24 cellular contexts compared by ENCODE assay signal in genomic region chr17:31323551-31323950, GRCh38. TPM values are rescaled to one million over a fixed set of nuclear protein-coding genes. Genes with fewer than 3 reads are reported as not detected.
DNase-seq lines count a peak whose midpoint lies in the region; ATAC-seq and TF ChIP-seq lines count a peak whose summit lies in the region.
"Had no signal": no experiment of that assay in that cellular context is flagged by ENCODE, and none has a peak within 500 bp of the region (broad histone marks: within the 10 kb centered on the region; RNA-seq: fewer than 3 reads in every experiment).

No MANE protein-coding gene starts in this region.

- no peak overlapping the region for H4K5ac ChIP-seq in IMR-90 (ENCODE audit: low read depth, low read length)

- H3K4me1 Mint-ChIP-seq in activated CD8-positive, alpha-beta memory T cell treated with anti-CD3 and anti-CD28 coated beads, Interleukin-2, amount 10 ng/mL, durations not matched to agents 7 days and 5 days, result peaks cover 25% of the 10 kb centered on the region
- H3K4me1 Mint-ChIP-seq in activated T-helper 2 cell treated with anti-CD3 and anti-CD28 coated beads, Interferon-gamma antibody, Interleukin-2, Interleukin-4, amounts not matched to agents 10 μg/mL and 5 μg/mL and 100 μg/mL, durations not matched to agents 14 hours and 24 hours and 36 hours (ENCODE audit: low read depth), result peaks cover 30% of the 10 kb centered on the region
- H3K4me1 Mint-ChIP-seq in naive thymus-derived CD8-positive, alpha-beta T cell, result peaks cover 9 to 27% (median 22%) of the 10 kb centered on the region in 4 donors

- no peak overlapping the region for H3K23ac ChIP-seq in IMR-90 (ENCODE audit: low read depth, low read length)

- H2BK5ac ChIP-seq in IMR-90 (ENCODE audit: low read depth, low read length, poor library complexity, severe bottlenecking), result no peak overlapping the region

- in situ Hi-C loops in IMR-90 (cut with MboI; ENCODE audit: low sequenced_read_pairs), result no loop called here

- H3K9me1 ChIP-seq in IMR-90 (ENCODE audit: insufficient read depth, low read length), result peaks cover 4% of the 10 kb centered on the region

- DNase-seq in activated CD8-positive, alpha-beta memory T cell treated with anti-CD3 and anti-CD28 coated beads, Interleukin-2, amount 10 ng/mL, durations not matched to agents 7 days and 5 days, result no peak
- DNase-seq in activated CD8-positive, alpha-beta memory T cell treated with anti-CD3 and anti-CD28 coated beads for 24 hours, result no peak
- DNase-seq in IMR-90, result no peak
- no peak for DNase-seq in activated T-helper 2 cell treated with anti-CD3 and anti-CD28 coated beads, Interferon-gamma antibody, Interleukin-2, Interleukin-4, amounts not matched to agents 10 μg/mL and 5 μg/mL and 100 μg/mL, durations not matched to agents 14 hours and 24 hours and 36 hours (ENCODE audit: low spot score)
- no peak for DNase-seq in naive thymus-derived CD8-positive, alpha-beta T cell
- no peak for DNase-seq in COLO668 (lab: John Stamatoyannopoulos, UW; ENCODE audit: unreplicated experiment)
- no peak for DNase-seq in KG1 (lab: John Stamatoyannopoulos, UW)
- DNase-seq: activated gamma-delta T cell; effector memory CD4-positive, alpha-beta T cell; head of caudate nucleus; Karpas-422; left ventricle myocardium inferior; mucosa of descending colon; NCI-H1092; NCI-H2029 treated with DMSO at 0.1 percent for 48 hours; nucleus accumbens; spleen; stimulated activated CD8-positive, alpha-beta memory T cell treated with anti-CD3 and anti-CD28 coated beads, Interleukin-4, amount 100 ng/mL, for 48 hours; testis had no signal

- peak overlapping the region; percentile 10; the same call in 1 of the 3 replicates for H2BK15ac ChIP-seq in IMR-90 (ENCODE audit: low read depth, low read length)

- no peak overlapping the region for H3K4me3 ChIP-seq in IMR-90 (ENCODE audit: insufficient read depth, low read depth, low read length)
- H3K4me3 ChIP-seq: left ventricle myocardium inferior, mucosa of descending colon, spleen, testis had no signal

- H3K9me3 Mint-ChIP-seq in activated CD8-positive, alpha-beta memory T cell treated with anti-CD3 and anti-CD28 coated beads, Interleukin-2, amount 10 ng/mL, durations not matched to agents 7 days and 5 days (ENCODE audit: low read depth), result no peaks in the 10 kb centered on the region
- H3K9me3 Mint-ChIP-seq in activated T-helper 2 cell treated with anti-CD3 and anti-CD28 coated beads, Interferon-gamma antibody, Interleukin-2, Interleukin-4, amounts not matched to agents 10 μg/mL and 5 μg/mL and 100 μg/mL, durations not matched to agents 14 hours and 24 hours and 36 hours, result no peaks in the 10 kb centered on the region
- H3K9me3 Mint-ChIP-seq in naive thymus-derived CD8-positive, alpha-beta T cell, result no peaks in the 10 kb centered on the region

- H3K27me3 Mint-ChIP-seq in activated CD8-positive, alpha-beta memory T cell treated with anti-CD3 and anti-CD28 coated beads, Interleukin-2, amount 10 ng/mL, durations not matched to agents 7 days and 5 days, result no peaks in the 10 kb centered on the region
- no peaks in the 10 kb centered on the region for H3K27me3 Mint-ChIP-seq in activated T-helper 2 cell treated with anti-CD3 and anti-CD28 coated beads, Interferon-gamma antibody, Interleukin-2, Interleukin-4, amounts not matched to agents 10 μg/mL and 5 μg/mL and 100 μg/mL, durations not matched to agents 14 hours and 24 hours and 36 hours (ENCODE audit: low read depth)
- H3K27me3 Mint-ChIP-seq in naive thymus-derived CD8-positive, alpha-beta T cell, result no peaks in the 10 kb centered on the region

- H3K27ac ChIP-seq in IMR-90 (ENCODE audit: insufficient read depth, low read length), result no peak overlapping the region
- H3K27ac ChIP-seq: left ventricle myocardium inferior, RWPE1, testis had no signal

- no peak overlapping the region for H2AK9ac ChIP-seq in IMR-90 (replicated peaks; ENCODE audit: low read depth, low read length, poor library complexity)

- peaks cover 12% of the 10 kb centered on the region for H3K36me3 ChIP-seq in IMR-90 (ENCODE audit: control insufficient read depth, insufficient read depth, low read length)

- no peaks in the 10 kb centered on the region for H3K9me3 ChIP-seq in IMR-90 (ENCODE audit: control insufficient read depth, insufficient read depth, low read length)
- H3K9me3 ChIP-seq: left ventricle myocardium inferior, mucosa of descending colon, spleen, testis had no signal

- no peak for TF ChIP-seq RAD21 in IMR-90 (IDR thresholded peaks at IDR 0.05; ENCODE audit: low read length)

- H2AFZ ChIP-seq in IMR-90 (replicated peaks; ENCODE audit: low read length, poor library complexity), result no peak overlapping the region

- no peak overlapping the region for H2BK120ac ChIP-seq in IMR-90 (ENCODE audit: low read depth, low read length)

- no peak overlapping the region; a peak in 1 of 4 replicates for H4K8ac ChIP-seq in IMR-90 (ENCODE audit: low read depth in 2 of 2, low read length in 2 of 2)

- no peak overlapping the region for H3K18ac ChIP-seq in IMR-90 (ENCODE audit: low read depth, low read length)

- no peaks in the 10 kb centered on the region for H3K27me3 ChIP-seq in IMR-90 (ENCODE audit: control insufficient read depth, insufficient read depth, low read length)
- H3K27me3 ChIP-seq: spleen, testis had no signal

- H3K4me3 Mint-ChIP-seq in activated CD8-positive, alpha-beta memory T cell treated with anti-CD3 and anti-CD28 coated beads, Interleukin-2, amount 10 ng/mL, durations not matched to agents 7 days and 5 days, result no peak overlapping the region
- no peak overlapping the region for H3K4me3 Mint-ChIP-seq in activated T-helper 2 cell treated with anti-CD3 and anti-CD28 coated beads, Interferon-gamma antibody, Interleukin-2, Interleukin-4, amounts not matched to agents 10 μg/mL and 5 μg/mL and 100 μg/mL, durations not matched to agents 14 hours and 24 hours and 36 hours (ENCODE audit: low read depth)
- H3K4me3 Mint-ChIP-seq in naive thymus-derived CD8-positive, alpha-beta T cell, result peak overlapping the region in 3 of 10 donors; percentile 12 to 48 (median 30)

- H3K4ac ChIP-seq in IMR-90 (ENCODE audit: low read depth, low read length), result no peak overlapping the region

- TF ChIP-seq CTCF in IMR-90 (conservative IDR thresholded peaks at IDR 0.05; ENCODE audit: low read depth, low read length), result no peak

- H2AK5ac ChIP-seq in IMR-90 (ENCODE audit: low read depth, low read length), result no peak overlapping the region

- H4K91ac ChIP-seq in IMR-90 (ENCODE audit: insufficient read depth, low read depth, low read length), result no peak overlapping the region

- H3K4me2 ChIP-seq in IMR-90 (ENCODE audit: low read depth, low read length), result no peak overlapping the region

- no peak for TF ChIP-seq POLR2A in IMR-90 (IDR thresholded peaks at IDR 0.05; ENCODE audit: low read depth, low read length)

- BruUV-seq in IMR-90 (replicated peaks; lab: Mats Ljungman, UMichigan), result no TSS peak

- H3K9ac ChIP-seq in IMR-90 (ENCODE audit: low read depth, low read length), result no peak overlapping the region

- intact Hi-C loops in IMR-90 (cut with micrococcal nuclease), result no loop called here
- intact Hi-C loops in activated T-helper 2 cell treated with anti-CD3 and anti-CD28 coated beads, Interferon-gamma antibody, Interleukin-2, Interleukin-4, amounts not matched to agents 10 μg/mL and 5 μg/mL and 100 μg/mL, durations not matched to agents 14 hours and 24 hours and 36 hours (cut with micrococcal nuclease), result loop anchor here (10.0 kb wide), 1 partner anchor 229 kb away; the partner anchor contains the start of gene NF1

- dilution Hi-C loops in IMR-90 (cut with HindIII; ENCODE audit: low sequenced_read_pairs, unreplicated experiment), result no loop called here

- CTCF ChIA-PET in activated CD8-positive, alpha-beta memory T cell treated with anti-CD3 and anti-CD28 coated beads, Interleukin-2, amount 10 ng/mL, durations not matched to agents 7 days and 5 days (lab: Charles Lee), result no interaction called here
- CTCF ChIA-PET in IMR-90 (lab: Yijun Ruan, JAX), result no interaction called here

- H3K4me1 ChIP-seq in IMR-90 (ENCODE audit: control insufficient read depth, insufficient read depth, low read length), result peaks cover 8% of the 10 kb centered on the region
- H3K4me1 ChIP-seq: left ventricle myocardium inferior, testis had no signal

- H3K27ac Mint-ChIP-seq in activated CD8-positive, alpha-beta memory T cell treated with anti-CD3 and anti-CD28 coated beads, Interleukin-2, amount 10 ng/mL, durations not matched to agents 7 days and 5 days, result peak overlapping the region; percentile 53
- H3K27ac Mint-ChIP-seq in activated T-helper 2 cell treated with anti-CD3 and anti-CD28 coated beads, Interferon-gamma antibody, Interleukin-2, Interleukin-4, amounts not matched to agents 10 μg/mL and 5 μg/mL and 100 μg/mL, durations not matched to agents 14 hours and 24 hours and 36 hours, result peak overlapping the region; percentile 56
- peak overlapping the region; percentile 22 to 92 (median 80) for H3K27ac Mint-ChIP-seq in naive thymus-derived CD8-positive, alpha-beta T cell

- POLR2A ChIA-PET in IMR-90 (lab: Charles Lee; ENCODE audit: unreplicated experiment), result no interaction called here
- POLR2A ChIA-PET in naive thymus-derived CD8-positive, alpha-beta T cell (lab: Charles Lee), result interaction anchor here (0.7 kb wide), 1 partner anchor 9 kb away, joined by 4 read pairs; the partner anchor contains the start of gene EVI2B

- ATAC-seq in activated CD8-positive, alpha-beta memory T cell treated with anti-CD3 and anti-CD28 coated beads, Interleukin-2, amount 10 ng/mL, durations not matched to agents 7 days and 5 days, result no peak
- ATAC-seq in IMR-90 (ENCODE audit: low read depth), result no peak
- ATAC-seq in naive thymus-derived CD8-positive, alpha-beta T cell, result no peak
- no peak for ATAC-seq in GM21390 (IDR thresholded peaks at IDR 0.05; ENCODE audit: unreplicated experiment)
- ATAC-seq: mucosa of descending colon had no signal

- H3K56ac ChIP-seq in IMR-90 (ENCODE audit: extremely low read depth, insufficient read depth, low read length), result no peak overlapping the region

- H4K20me1 ChIP-seq in IMR-90 (ENCODE audit: insufficient read depth, low read length), result no peaks in the 10 kb centered on the region; the same call in 1 of the 2 replicates

- peaks cover 3 to 35% of the 10 kb centered on the region in 2 experiments; a peak in 2 of 4 replicates for H3K79me1 ChIP-seq in IMR-90 (ENCODE audit: low read depth in 1 of 2, low read length in 2 of 2)

- H2BK20ac ChIP-seq in IMR-90 (ENCODE audit: low read depth, low read length), result no peak overlapping the region; the same call in 1 of the 2 replicates

- H3K36me3 Mint-ChIP-seq in activated CD8-positive, alpha-beta memory T cell treated with anti-CD3 and anti-CD28 coated beads, Interleukin-2, amount 10 ng/mL, durations not matched to agents 7 days and 5 days, result peaks cover 24% of the 10 kb centered on the region
- H3K36me3 Mint-ChIP-seq in activated T-helper 2 cell treated with anti-CD3 and anti-CD28 coated beads, Interferon-gamma antibody, Interleukin-2, Interleukin-4, amounts not matched to agents 10 μg/mL and 5 μg/mL and 100 μg/mL, durations not matched to agents 14 hours and 24 hours and 36 hours (ENCODE audit: low read depth), result peaks cover 26% of the 10 kb centered on the region
- H3K36me3 Mint-ChIP-seq in naive thymus-derived CD8-positive, alpha-beta T cell, result peaks cover 6 to 27% (median 10%) of the 10 kb centered on the region in 3 donors

- peak overlapping the region; percentile 44; the same call in 1 of the 2 replicates for H3K14ac ChIP-seq in IMR-90 (replicated peaks; ENCODE audit: low read depth, low read length)

RNA-seq across cellular contexts. Expression of gene EVI2A, which starts 2.1 kb away (rescaled TPM):
- total RNA-seq in activated CD8-positive, alpha-beta memory T cell treated with anti-CD3 and anti-CD28 coated beads, Interleukin-2, amount 10 ng/mL, durations not matched to agents 7 days and 5 days, result 10 to 100 TPM; 37.3 to 45.9 TPM
- 0.90 and 1.7 TPM in 2 replicates for total RNA-seq in IMR-90 (2012; rRNA removed)
- polyA plus RNA-seq in IMR-90 (2012; rRNA removed), result 0.40 and 0.50 TPM in 2 replicates
- polyA plus RNA-seq in IMR-90 (2012; cell fraction: cytosol; rRNA removed), result 0.02 TPM in 1 of 2 replicates, not detected in the other
- polyA plus RNA-seq in IMR-90 (2012; cell fraction: nucleus; rRNA removed; ENCODE audit: low replicate concordance), result 0.09 TPM in 1 of 2 replicates, not detected in the other
- 18.6 and 20.7 TPM in 2 replicates for total RNA-seq in activated T-helper 2 cell treated with anti-CD3 and anti-CD28 coated beads, Interferon-gamma antibody, Interleukin-2, Interleukin-4, amounts not matched to agents 10 μg/mL and 5 μg/mL and 100 μg/mL, durations not matched to agents 14 hours and 24 hours and 36 hours
- total RNA-seq in naive thymus-derived CD8-positive, alpha-beta T cell, result 100 to 1,000 TPM; 113 to 119 TPM
- 10 to 100 TPM; 44.3 to 57.0 (median 53.3) TPM for polyA plus RNA-seq in naive thymus-derived CD8-positive, alpha-beta T cell
- total RNA-seq: NCI-H460 had no signal

RNA-seq across cellular contexts. Expression of gene EVI2B, which starts 9.7 kb away (rescaled TPM):
- total RNA-seq in activated CD8-positive, alpha-beta memory T cell treated with anti-CD3 and anti-CD28 coated beads, Interleukin-2, amount 10 ng/mL, durations not matched to agents 7 days and 5 days, result 10 to 100 TPM; 49.4 to 51.5 TPM
- total RNA-seq in IMR-90 (2012; rRNA removed), result under 0.01 TPM in 2 replicates
- 0.17 and 0.24 TPM in 2 replicates for polyA plus RNA-seq in IMR-90 (2012; rRNA removed)
- 0.02 and 0.05 TPM in 2 replicates for polyA plus RNA-seq in IMR-90 (2012; cell fraction: cytosol; rRNA removed)
- polyA plus RNA-seq in IMR-90 (2012; cell fraction: nucleus; rRNA removed; ENCODE audit: low replicate concordance), result 0.09 TPM in 1 of 2 replicates, not detected in the other
- 13.0 and 13.9 TPM in 2 replicates for total RNA-seq in activated T-helper 2 cell treated with anti-CD3 and anti-CD28 coated beads, Interferon-gamma antibody, Interleukin-2, Interleukin-4, amounts not matched to agents 10 μg/mL and 5 μg/mL and 100 μg/mL, durations not matched to agents 14 hours and 24 hours and 36 hours
- total RNA-seq in naive thymus-derived CD8-positive, alpha-beta T cell, result 100 to 1,000 TPM; 146 to 159 TPM
- polyA plus RNA-seq in naive thymus-derived CD8-positive, alpha-beta T cell, result 10 to 100 TPM; 69.5 to 82.1 (median 79.7) TPM
- total RNA-seq: renal cortical epithelial cell had no signal

RNA-seq across cellular contexts. Expression of gene OMG, which starts 26.5 kb away (rescaled TPM):
- under 1 TPM; 0.54 to 0.96 TPM for total RNA-seq in activated CD8-positive, alpha-beta memory T cell treated with anti-CD3 and anti-CD28 coated beads, Interleukin-2, amount 10 ng/mL, durations not matched to agents 7 days and 5 days
- total RNA-seq in IMR-90 (2012; rRNA removed), result 0.18 TPM in 1 of 2 replicates, not detected in the other
- not detected in 2 replicates for polyA plus RNA-seq in IMR-90 (2012; rRNA removed)
- 0.13 TPM in 1 of 2 replicates, not detected in the other for polyA plus RNA-seq in IMR-90 (2012; cell fraction: cytosol; rRNA removed)
- polyA plus RNA-seq in IMR-90 (2012; cell fraction: nucleus; rRNA removed; ENCODE audit: low replicate concordance), result not detected in 2 replicates
- 0.11 and 0.16 TPM in 2 replicates for total RNA-seq in activated T-helper 2 cell treated with anti-CD3 and anti-CD28 coated beads, Interferon-gamma antibody, Interleukin-2, Interleukin-4, amounts not matched to agents 10 μg/mL and 5 μg/mL and 100 μg/mL, durations not matched to agents 14 hours and 24 hours and 36 hours
- total RNA-seq in naive thymus-derived CD8-positive, alpha-beta T cell, result 1 to 10 TPM in 1 of 2 experiments, under 1 TPM in 1; 0.70 to 1.3 TPM
- not detected for polyA plus RNA-seq in naive thymus-derived CD8-positive, alpha-beta T cell
- total RNA-seq: astrocyte, NCI-H460, testis had no signal

Comparison
In these comparisons a context has a peak if more than half of its experiments do, and no peak if none do; other contexts are left out.
1. RNA of gene EVI2B, which starts 9.7 kb away (total RNA-seq): 146 to 159 TPM in naive thymus-derived CD8-positive, alpha-beta T cell, 49.4 to 51.5 TPM in activated CD8-positive, alpha-beta memory T cell treated with anti-CD3 and anti-CD28 coated beads, Interleukin-2, amount 10 ng/mL, durations not matched to agents 7 days and 5 days and 13.0 to 13.9 TPM in activated T-helper 2 cell treated with anti-CD3 and anti-CD28 coated beads, Interferon-gamma antibody, Interleukin-2, Interleukin-4, amounts not matched to agents 10 μg/mL and 5 μg/mL and 100 μg/mL, durations not matched to agents 14 hours and 24 hours and 36 hours; under 0.01 TPM in IMR-90; every median in the first group is over 10 times any median in the second.
2. Peak in every context shown above with its lines, with median percentiles within 50 percentile points of each other: H3K27ac Mint-ChIP-seq.